Comparison of ENCODE assay signal across 1 cellular context in genomic region chr5:71587709-71588532, GRCh38.
TF ChIP-seq lines count a peak whose summit lies in the region.

No MANE protein-coding gene starts in this region.

TF ChIP-seq in IMR-90, 13 proteins besides CTCF, POLR2A, EP300 and RAD21 (continued from another document):
- TF ChIP-seq MAZ (IDR thresholded peaks at IDR 0.05; ENCODE audit: borderline replicate concordance, low read depth, low read length) (no peak), NFE2L2 (IDR thresholded peaks at IDR 0.05; ENCODE audit: low read depth, low read length) (no peak), SMC3 (IDR thresholded peaks at IDR 0.05; ENCODE audit: low read depth, low read length) (no peak), CEBPB (IDR thresholded peaks at IDR 0.05; ENCODE audit: low read depth, low read length) (no peak), FOS (IDR thresholded peaks at IDR 0.05; ENCODE audit: low read depth, low read length) (no peak), RFX5 (IDR thresholded peaks at IDR 0.05; ENCODE audit: low read depth, low read length) (no peak), ELK1 (IDR thresholded peaks at IDR 0.05; ENCODE audit: borderline replicate concordance, low read depth, low read length) (no peak)
TF ChIP-seq in IMR-90: peak in this region for 0.
